ENCODE assay signal across 13 cellular contexts in the genomic region with DNA sequence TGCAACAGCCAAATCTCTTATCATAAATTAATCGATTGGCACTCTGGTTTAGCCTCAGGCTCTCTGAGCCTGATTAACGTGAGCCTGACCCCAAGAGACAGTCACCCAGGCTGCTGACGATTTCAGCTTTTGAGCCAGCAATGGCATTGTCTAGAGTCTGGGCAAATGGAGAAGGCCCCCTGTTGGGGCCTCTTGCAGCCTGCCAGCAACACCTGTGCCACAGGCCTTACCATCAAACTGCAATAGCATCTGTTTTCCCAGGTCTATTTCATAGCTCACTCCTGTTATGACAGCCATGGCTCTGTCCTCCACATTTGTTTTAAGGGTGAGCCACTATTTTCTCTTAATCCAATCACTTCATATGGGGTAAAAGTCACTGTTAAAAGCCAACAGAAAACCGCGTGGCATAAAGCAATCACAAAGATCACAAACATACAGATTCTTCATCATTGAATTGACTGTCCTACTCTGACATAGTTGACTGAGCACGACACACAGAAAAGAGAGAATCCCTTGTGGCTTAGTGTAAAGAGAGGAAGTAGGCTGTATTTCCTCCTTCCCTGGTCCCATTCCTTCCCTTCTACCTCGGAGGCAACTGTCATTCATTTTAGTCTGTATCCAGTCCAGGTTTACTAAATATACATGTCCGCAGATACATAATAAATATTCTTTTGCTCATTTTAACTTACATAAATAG. TPM values are rescaled to one million over a fixed set of nuclear protein-coding genes. Genes with fewer than 3 reads are reported as not detected.
DNase-seq lines count a peak whose midpoint lies in the region; ATAC-seq and TF ChIP-seq lines count a peak whose summit lies in the region.
"Had no signal": no experiment of that assay in that cellular context is flagged by ENCODE, and none has a peak within 500 bp of the region (broad histone marks: within the 10 kb centered on the region; RNA-seq: fewer than 3 reads in every experiment).

No MANE protein-coding gene starts in this region.

- peak overlapping the region in 8 of 11 experiments; percentile 5 to 61 (median 37); a peak in 12 of 22 replicates for H3K27ac ChIP-seq in BLaER1 treated with 17β-estradiol and CSF1 and Interleukin-3, amounts not matched to agents 10 nM and 100 nM
- no peak overlapping the region for H3K27ac ChIP-seq in tibial nerve
- H3K27ac ChIP-seq: coronary artery, ovary had no signal

- H3K4me1 ChIP-seq in BLaER1 treated with 17β-estradiol and CSF1 and Interleukin-3, amounts not matched to agents 10 nM and 100 nM = peaks cover 44 to 55% (median 49%) of the 10 kb centered on the region in 10 experiments
- no peaks in the 10 kb centered on the region for H3K4me1 ChIP-seq in tibial nerve

- H3K4me3 ChIP-seq in BLaER1 treated with 17β-estradiol and CSF1 and Interleukin-3, amounts not matched to agents 10 nM and 100 nM = peak overlapping the region in 2 of 10 experiments; percentile 0 to 22; a peak in 1 of 20 replicates
- H3K4me3 ChIP-seq in tibial nerve = no peak overlapping the region
- H3K4me3 ChIP-seq: coronary artery, ovary had no signal

- ATAC-seq in GM18498 (IDR thresholded peaks at IDR 0.05; ENCODE audit: unreplicated experiment) (peak; percentile 52), GM18861 (IDR thresholded peaks at IDR 0.05; ENCODE audit: unreplicated experiment) (no peak), HG02885 (IDR thresholded peaks at IDR 0.05; ENCODE audit: poor library complexity, unreplicated experiment) (no peak), HG03108 (IDR thresholded peaks at IDR 0.05; ENCODE audit: unreplicated experiment) (no peak)
- ATAC-seq in activated T-helper 17 cell treated with anti-CD3 and anti-CD28 coated beads, Interleukin-2, amount 50 U/mL, for 72 hours (replicated peaks) = peak; percentile 24

- H3K36me3 ChIP-seq in BLaER1 treated with 17β-estradiol and CSF1 and Interleukin-3, amounts not matched to agents 10 nM and 100 nM = no peaks in the 10 kb centered on the region
- no peaks in the 10 kb centered on the region for H3K36me3 ChIP-seq in tibial nerve
- H3K36me3 ChIP-seq: ovary had no signal

- H3K4me2 ChIP-seq in BLaER1 treated with 17β-estradiol and CSF1 and Interleukin-3, amounts not matched to agents 10 nM and 100 nM = peak overlapping the region; percentile 41 to 83 (median 80)

- no peaks in the 10 kb centered on the region for H3K36me3 Mint-ChIP-seq in activated T-helper 17 cell treated with anti-CD3 and anti-CD28 coated beads, Interleukin-2, amount 50 U/mL, for 72 hours (ENCODE audit: low read depth)

- no peaks in the 10 kb centered on the region for H3K27me3 ChIP-seq in BLaER1 treated with 17β-estradiol and CSF1 and Interleukin-3, amounts not matched to agents 10 nM and 100 nM
- no peaks in the 10 kb centered on the region for H3K27me3 ChIP-seq in tibial nerve
- H3K27me3 ChIP-seq: ovary had no signal

- no peaks in the 10 kb centered on the region for H4K20me1 ChIP-seq in BLaER1 treated with 17β-estradiol and CSF1 and Interleukin-3, amounts not matched to agents 10 nM and 100 nM

- H3K9me3 ChIP-seq in BLaER1 treated with 17β-estradiol and CSF1 and Interleukin-3, amounts not matched to agents 10 nM and 100 nM (replicated peaks in 1 of 11) = peaks cover 0 to 20% (median 0%) of the 10 kb centered on the region in 11 experiments; a peak in 6 of 22 replicates
- no peaks in the 10 kb centered on the region for H3K9me3 ChIP-seq in tibial nerve
- H3K9me3 ChIP-seq: ovary had no signal

- no peak for TF ChIP-seq CTCF in tibial nerve (IDR thresholded peaks at IDR 0.05)

- H3K9me3 Mint-ChIP-seq in activated T-helper 17 cell treated with anti-CD3 and anti-CD28 coated beads, Interleukin-2, amount 50 U/mL, for 72 hours = no peaks in the 10 kb centered on the region

- H3K4me1 Mint-ChIP-seq in activated T-helper 17 cell treated with anti-CD3 and anti-CD28 coated beads, Interleukin-2, amount 50 U/mL, for 72 hours = peaks cover 19% of the 10 kb centered on the region

- no peak for TF ChIP-seq EP300 in tibial nerve (IDR thresholded peaks at IDR 0.05)

- peak; percentile 39 for DNase-seq in NCI-H1417 treated with DMSO at 0.1 percent for 48 hours (lab: John Stamatoyannopoulos, UW)
- no peak for DNase-seq in tibial nerve (ENCODE audit: low spot score in 2 of 2)
- DNase-seq: activated CD4-positive, alpha-beta T cell treated with anti-CD3 and anti-CD28 coated beads, Interleukin-2, amount 50 U/mL, for 48 hours; DMS79; NK-92 treated with Interleukin-12 subunit alpha and Interleukin-12 subunit beta, amount 100 ng/mL, for 24 hours; ovary had no signal

- peak overlapping the region in 3 of 11 experiments; percentile 4 to 47 (median 16); a peak in 2 of 22 replicates for H3K9ac ChIP-seq in BLaER1 treated with 17β-estradiol and CSF1 and Interleukin-3, amounts not matched to agents 10 nM and 100 nM

- no peak for TF ChIP-seq POLR2A in tibial nerve (IDR thresholded peaks at IDR 0.05)

- H3K27ac Mint-ChIP-seq in activated T-helper 17 cell treated with anti-CD3 and anti-CD28 coated beads, Interleukin-2, amount 50 U/mL, for 72 hours = peak overlapping the region; percentile 46

- no peaks in the 10 kb centered on the region for H3K27me3 Mint-ChIP-seq in activated T-helper 17 cell treated with anti-CD3 and anti-CD28 coated beads, Interleukin-2, amount 50 U/mL, for 72 hours

- 60 to 61% methylated on average over 8 of the region's 8 CpGs for WGBS in tibial nerve, 2 donors

- peak overlapping the region; percentile 30 for H3K4me3 Mint-ChIP-seq in activated T-helper 17 cell treated with anti-CD3 and anti-CD28 coated beads, Interleukin-2, amount 50 U/mL, for 72 hours

RNA-seq across cellular contexts. Expression of gene SLC9A7, which starts 47.8 kb away (rescaled TPM):
- 10 to 100 TPM; 10.0 to 13.3 TPM for total RNA-seq in activated T-helper 17 cell treated with anti-CD3 and anti-CD28 coated beads, Interleukin-2, amount 50 U/mL, for 72 hours
- 10 to 100 TPM in 1 of 4 donors, 1 to 10 TPM in 3; 5.5 to 11.1 (median 7.3) TPM for total RNA-seq in tibial nerve

Comparison
In these comparisons a context has a peak if more than half of its experiments do, and no peak if none do; other contexts are left out.
1. H3K27ac ChIP-seq: peak in BLaER1 treated with 17β-estradiol and CSF1 and Interleukin-3, amounts not matched to agents 10 nM and 100 nM (8 of 11); none in tibial nerve (0 of 4).
2. ATAC-seq: peak in GM18498 (single experiment) and activated T-helper 17 cell treated with anti-CD3 and anti-CD28 coated beads, Interleukin-2, amount 50 U/mL, for 72 hours (single experiment); none in GM18861 (single experiment), HG02885 (single experiment) and HG03108 (single experiment).